Comparison of ENCODE assay signal across 10 cellular contexts in the genomic region with DNA sequence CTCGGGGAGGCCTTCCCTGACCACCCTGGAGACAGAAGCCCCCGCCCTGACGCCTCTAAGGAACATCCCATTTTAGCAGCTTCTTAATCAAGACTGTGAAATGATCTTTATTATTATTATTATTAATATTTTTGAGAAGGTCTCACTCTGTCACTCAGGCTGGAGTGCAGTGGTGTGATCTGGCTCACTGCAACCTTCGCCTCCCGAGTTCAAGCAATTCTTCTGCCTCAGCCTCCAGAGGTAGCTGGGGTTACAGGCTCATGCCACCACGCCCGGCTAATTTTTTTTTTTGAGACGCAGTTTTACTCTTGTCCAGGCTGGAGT. TPM values are rescaled to one million over a fixed set of nuclear protein-coding genes. Genes with fewer than 3 reads are reported as not detected.
DNase-seq lines count a peak whose midpoint lies in the region; ATAC-seq, FAIRE-seq and TF ChIP-seq lines count a peak whose summit lies in the region.
"Had no signal": no experiment of that assay in that cellular context is flagged by ENCODE, and none has a peak within 500 bp of the region (broad histone marks: within the 10 kb centered on the region; RNA-seq: fewer than 3 reads in every experiment).

No MANE protein-coding gene starts in this region.

- H3K4me1 ChIP-seq in CD4-positive, CD25-positive, alpha-beta regulatory T cell (ENCODE audit: control insufficient read depth, insufficient read depth, low read length, poor library complexity, severe bottlenecking) = peaks cover 9% of the 10 kb centered on the region
- peaks cover 9% of the 10 kb centered on the region for H3K4me1 ChIP-seq in Loucy (ENCODE audit: insufficient read depth, low read length, poor library complexity, severe bottlenecking)
- peaks cover 3% of the 10 kb centered on the region for H3K4me1 ChIP-seq in colonic mucosa
- no peaks in the 10 kb centered on the region for H3K4me1 ChIP-seq in neural progenitor cell

- no peaks in the 10 kb centered on the region for H3K27me3 ChIP-seq in CD4-positive, CD25-positive, alpha-beta regulatory T cell (ENCODE audit: control insufficient read depth, insufficient read depth, low read length)
- no peaks in the 10 kb centered on the region for H3K27me3 ChIP-seq in Loucy (ENCODE audit: insufficient read depth, low read length, poor library complexity, severe bottlenecking)
- H3K27me3 ChIP-seq in colonic mucosa = no peaks in the 10 kb centered on the region
- H3K27me3 ChIP-seq in neural progenitor cell = no peaks in the 10 kb centered on the region

- no peak for ATAC-seq in CD4-positive, CD25-positive, alpha-beta regulatory T cell (ENCODE audit: low read depth in 2 of 2)
- ATAC-seq in HG02938 (IDR thresholded peaks at IDR 0.05; ENCODE audit: unreplicated experiment) = no peak

- H3K4me3 Mint-ChIP-seq in CD4-positive, CD25-positive, alpha-beta regulatory T cell = peak overlapping the region in 3 of 4 donors; percentile 31 to 86 (median 80)
- peak overlapping the region; percentile 79 for H3K4me3 Mint-ChIP-seq in neural progenitor cell

- H3K4me2 ChIP-seq in Loucy (ENCODE audit: low read depth, low read length, poor library complexity, severe bottlenecking) (peak overlapping the region; percentile 94), neural progenitor cell (peak overlapping the region; percentile 79)

- TF ChIP-seq CTCF in Loucy (conservative IDR thresholded peaks at IDR 0.05; ENCODE audit: low read length) (no peak), colonic mucosa (IDR thresholded peaks at IDR 0.05) (no peak), neural progenitor cell (IDR thresholded peaks at IDR 0.05) (no peak)

- peaks cover 0 to 1% (median 0%) of the 10 kb centered on the region in 7 donors for H3K9me3 Mint-ChIP-seq in CD4-positive, CD25-positive, alpha-beta regulatory T cell
- H3K9me3 Mint-ChIP-seq in neural progenitor cell = no peaks in the 10 kb centered on the region

- no peaks in the 10 kb centered on the region for H3K36me3 ChIP-seq in CD4-positive, CD25-positive, alpha-beta regulatory T cell (ENCODE audit: control insufficient read depth, insufficient read depth, low read length)
- no peaks in the 10 kb centered on the region for H3K36me3 ChIP-seq in Loucy (ENCODE audit: insufficient read depth, low read length)
- no peaks in the 10 kb centered on the region for H3K36me3 ChIP-seq in colonic mucosa
- no peaks in the 10 kb centered on the region for H3K36me3 ChIP-seq in neural progenitor cell

- H3K27me3 Mint-ChIP-seq in CD4-positive, CD25-positive, alpha-beta regulatory T cell = peaks cover 5% of the 10 kb centered on the region
- peaks cover 5% of the 10 kb centered on the region for H3K27me3 Mint-ChIP-seq in neural progenitor cell (ENCODE audit: insufficient read depth, low read depth)

- intact Hi-C loops in colonic mucosa (cut with DNase I) = no loop called here

- H3F3A ChIP-seq in Loucy (ENCODE audit: low read depth) = no peaks in the 10 kb centered on the region
- peaks cover 10% of the 10 kb centered on the region for H3F3A ChIP-seq in neural progenitor cell (ENCODE audit: low read depth)

- H3K27ac Mint-ChIP-seq in CD4-positive, CD25-positive, alpha-beta regulatory T cell = peak overlapping the region in 1 of 3 donors; percentile 89
- peak overlapping the region; percentile 81 for H3K27ac Mint-ChIP-seq in neural progenitor cell

- H4K20me1 ChIP-seq in Loucy (ENCODE audit: insufficient read depth, low read length, poor library complexity, severe bottlenecking) (no peaks in the 10 kb centered on the region), neural progenitor cell (ENCODE audit: low read depth) (no peaks in the 10 kb centered on the region)

- DNase-seq in CD4-positive, CD25-positive, alpha-beta regulatory T cell = no peak
- no peak for DNase-seq in colonic mucosa
- DNase-seq in neural progenitor cell (ENCODE audit: low spot score) = no peak
- no peak for DNase-seq in RCC 7860 (ENCODE audit: low spot score)
- DNase-seq in NCI-H2171 (lab: John Stamatoyannopoulos, UW) = no peak
- DNase-seq in GM19238 (ENCODE audit: insufficient read length, low spot score) = no peak
- DNase-seq: GF-D8 had no signal

- peak overlapping the region; percentile 100 for H2AFZ ChIP-seq in Loucy (ENCODE audit: low read length)
- peak overlapping the region; percentile 97 for H2AFZ ChIP-seq in neural progenitor cell (replicated peaks)

- H3K4me3 ChIP-seq in CD4-positive, CD25-positive, alpha-beta regulatory T cell (ENCODE audit: low read depth, low read length) = no peak overlapping the region
- H3K4me3 ChIP-seq in Loucy (ENCODE audit: low read length, poor library complexity, severe bottlenecking) = peak overlapping the region; percentile 86
- H3K4me3 ChIP-seq in colonic mucosa = peak overlapping the region; percentile 42
- H3K4me3 ChIP-seq in neural progenitor cell = peak overlapping the region; percentile 45

- no peaks in the 10 kb centered on the region for H3K36me3 Mint-ChIP-seq in CD4-positive, CD25-positive, alpha-beta regulatory T cell
- H3K36me3 Mint-ChIP-seq in neural progenitor cell = no peaks in the 10 kb centered on the region

- H3K9me2 ChIP-seq in Loucy (replicated peaks; ENCODE audit: low read depth, low read length) = no peaks in the 10 kb centered on the region

- no peak overlapping the region for H3K27ac ChIP-seq in CD4-positive, CD25-positive, alpha-beta regulatory T cell (ENCODE audit: insufficient read depth, low read length, poor library complexity, severe bottlenecking)
- no peak overlapping the region for H3K27ac ChIP-seq in colonic mucosa
- no peak overlapping the region for H3K27ac ChIP-seq in neural progenitor cell

- FAIRE-seq in RCC 7860 (lab: Jason Lieb, UNC) = no peak

- H3K9me3 ChIP-seq in CD4-positive, CD25-positive, alpha-beta regulatory T cell (ENCODE audit: control insufficient read depth in 2 of 2, low read length in 2 of 2) = no peaks in the 10 kb centered on the region
- H3K9me3 ChIP-seq in Loucy (ENCODE audit: insufficient read depth, low read depth, low read length) (no peaks in the 10 kb centered on the region), colonic mucosa (no peaks in the 10 kb centered on the region), neural progenitor cell (ENCODE audit: low read depth) (no peaks in the 10 kb centered on the region)

- H3K79me2 ChIP-seq in Loucy (ENCODE audit: insufficient read depth, low read length) (no peaks in the 10 kb centered on the region), neural progenitor cell (ENCODE audit: low read depth) (no peaks in the 10 kb centered on the region)

- H3K4me1 Mint-ChIP-seq in CD4-positive, CD25-positive, alpha-beta regulatory T cell = peaks cover 0 to 12% (median 6%) of the 10 kb centered on the region in 4 donors
- peaks cover 15% of the 10 kb centered on the region for H3K4me1 Mint-ChIP-seq in neural progenitor cell

- H3K9ac ChIP-seq in Loucy (ENCODE audit: low read depth, low read length, poor library complexity, severe bottlenecking) = peak overlapping the region; percentile 82
- peak overlapping the region in 1 of 2 donors; percentile 62 for H3K9ac ChIP-seq in colonic mucosa (ENCODE audit: low read depth in 2 of 2, low read length in 2 of 2)
- no peak overlapping the region for H3K9ac ChIP-seq in neural progenitor cell

RNA-seq across cellular contexts. Expression of gene DAND5, which starts 3.6 kb away (rescaled TPM):
- not detected for total RNA-seq in CD4-positive, CD25-positive, alpha-beta regulatory T cell
- polyA plus RNA-seq in CD4-positive, CD25-positive, alpha-beta regulatory T cell = not detected
- total RNA-seq in colonic mucosa = under 1 TPM; 0.19 to 0.27 TPM
- 0.06 and 0.07 TPM in 2 replicates for total RNA-seq in neural progenitor cell (ENCODE audit: low replicate concordance)
- total RNA-seq: temporal lobe had no signal

RNA-seq across cellular contexts. Expression of gene GADD45GIP1, which starts 8.8 kb away (rescaled TPM):
- total RNA-seq in CD4-positive, CD25-positive, alpha-beta regulatory T cell = 7.4 TPM
- 10 to 100 TPM; 57.2 to 71.9 (median 66.6) TPM for polyA plus RNA-seq in CD4-positive, CD25-positive, alpha-beta regulatory T cell
- total RNA-seq in colonic mucosa = 10 to 100 TPM; 16.1 to 41.9 TPM
- 17.1 and 42.2 TPM in 2 replicates for total RNA-seq in neural progenitor cell (ENCODE audit: low replicate concordance)

RNA-seq across cellular contexts. Expression of gene RAD23A, which starts 20.1 kb away (rescaled TPM):
- total RNA-seq in CD4-positive, CD25-positive, alpha-beta regulatory T cell = 80.9 TPM
- polyA plus RNA-seq in CD4-positive, CD25-positive, alpha-beta regulatory T cell = 10 to 100 TPM; 73.8 to 85.0 (median 78.1) TPM
- total RNA-seq in colonic mucosa = 100 to 1,000 TPM in 1 of 2 donors, 10 to 100 TPM in 1; 78.5 to 121 TPM
- total RNA-seq in neural progenitor cell (ENCODE audit: low replicate concordance) = 37.7 and 54.9 TPM in 2 replicates

RNA-seq across cellular contexts. Expression of gene CALR, which starts 27.4 kb away (rescaled TPM):
- 484 TPM for total RNA-seq in CD4-positive, CD25-positive, alpha-beta regulatory T cell
- 100 to 1,000 TPM; 113 to 172 (median 149) TPM for polyA plus RNA-seq in CD4-positive, CD25-positive, alpha-beta regulatory T cell
- total RNA-seq in colonic mucosa (1,000 to 10,000 TPM in 1 of 2 donors, 100 to 1,000 TPM in 1; 682 to 1,848 TPM), neural progenitor cell (ENCODE audit: low replicate concordance) (437 and 569 TPM in 2 replicates)

RNA-seq across cellular contexts. Expression of gene NFIX, which starts 29.5 kb away (rescaled TPM):
- total RNA-seq in CD4-positive, CD25-positive, alpha-beta regulatory T cell = 1.2 TPM
- under 1 TPM in 1 of 4 donors, not detected in 3; 0.15 TPM for polyA plus RNA-seq in CD4-positive, CD25-positive, alpha-beta regulatory T cell
- total RNA-seq in colonic mucosa = 10 to 100 TPM; 70.9 to 73.8 TPM
- 0.06 TPM in 2 replicates for total RNA-seq in neural progenitor cell (ENCODE audit: low replicate concordance)
